8 cellular contexts compared by ENCODE assay signal in the genomic region with DNA sequence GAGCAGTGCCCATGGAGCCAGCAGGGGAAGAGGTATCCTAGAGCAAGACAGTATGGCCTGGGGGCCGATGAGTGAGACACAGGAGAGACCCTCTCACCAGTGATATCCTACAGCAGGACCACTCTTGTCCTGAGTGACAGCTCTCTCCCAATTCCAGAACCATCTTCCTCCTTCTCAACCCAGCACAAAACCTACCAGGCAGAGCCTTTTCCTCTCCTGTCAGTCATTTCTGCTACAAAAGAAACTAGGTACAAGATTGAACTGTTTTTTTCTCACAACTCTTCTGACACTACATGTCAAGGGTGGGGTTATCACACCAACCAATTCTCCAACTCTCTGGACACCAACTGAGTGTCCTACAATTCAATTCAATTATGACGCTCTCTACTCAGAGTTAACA.
"Had no signal": no experiment of that assay in that cellular context is flagged by ENCODE, and none has a peak within 500 bp of the region (broad histone marks: within the 10 kb centered on the region; RNA-seq: fewer than 3 reads in every experiment).

No MANE protein-coding gene starts in this region.

- H3K27ac Mint-ChIP-seq: H9 had no signal

- ATAC-seq: K562 had no signal

- DNase-seq: GOT3, H9, HCEC 1CT, IMR-90, KG1 had no signal

- H3K4me3 ChIP-seq: K562 had no signal

- H3K27ac ChIP-seq: HL-60 had no signal

- FAIRE-seq: H54, K562 had no signal

- H3K4me3 Mint-ChIP-seq: H9 had no signal
